8 cellular contexts compared by ENCODE assay signal in the genomic region with DNA sequence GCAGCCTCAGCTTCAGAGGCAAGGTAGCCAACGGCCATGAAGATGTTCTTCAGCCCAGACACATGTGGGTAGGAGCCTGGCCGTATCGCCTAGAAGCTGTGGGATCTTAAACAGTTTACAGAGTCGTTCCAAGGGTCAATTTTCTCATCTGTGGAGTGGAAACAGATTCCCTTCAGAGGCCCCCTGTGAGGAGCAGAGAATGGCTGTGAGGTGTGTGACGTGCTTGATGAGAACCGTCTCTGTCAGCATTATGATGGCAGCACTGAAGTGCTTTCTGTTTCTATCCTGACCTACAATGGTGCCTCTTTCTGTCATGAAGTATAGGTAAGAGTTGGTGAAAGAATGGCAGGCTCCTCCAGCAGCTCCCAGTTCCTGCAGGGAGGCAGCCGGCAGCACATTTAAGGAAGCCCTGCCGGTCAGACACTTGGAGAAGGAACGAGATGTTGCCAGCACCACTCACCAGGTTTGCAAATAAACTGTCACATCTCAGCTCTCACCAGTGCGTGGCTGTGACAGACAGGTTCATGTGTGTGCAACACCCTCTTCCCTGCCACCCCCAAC.
DNase-seq lines count a peak whose midpoint lies in the region; ATAC-seq, FAIRE-seq and TF ChIP-seq lines count a peak whose summit lies in the region.

No MANE protein-coding gene starts in this region.

- no peak overlapping the region for H3K4me3 ChIP-seq in aorta (ENCODE audit: low read length in 2 of 2)

- DNase-seq in activated T-cell treated with anti-CD3 and anti-CD28 coated beads for 4 hours = peak; percentile 26
- DNase-seq in putamen (ENCODE audit: low spot score) = peak; percentile 45
- no peak for DNase-seq in D721Med (ENCODE audit: insufficient read length, low spot score)
- no peak for DNase-seq in aorta
- no peak for DNase-seq in NCI-H1930 (lab: John Stamatoyannopoulos, UW)
- DNase-seq in NCI-H345 treated with DMSO at 0.1 percent for 48 hours (lab: John Stamatoyannopoulos, UW; ENCODE audit: unreplicated experiment) = no peak

- no peaks in the 10 kb centered on the region for H3K4me1 ChIP-seq in aorta (ENCODE audit: control insufficient read depth in 1 of 2, insufficient read depth in 2 of 2, low read length in 2 of 2)

- no peak for FAIRE-seq in D721Med (lab: Jason Lieb, UNC)

- H3K27me3 ChIP-seq in aorta (ENCODE audit: control insufficient read depth in 1 of 2, insufficient read depth in 2 of 2, low read length in 1 of 2) = no peaks in the 10 kb centered on the region

- H3K36me3 ChIP-seq in aorta (ENCODE audit: control insufficient read depth in 1 of 2, insufficient read depth in 2 of 2, low read length in 1 of 2) = no peaks in the 10 kb centered on the region

- no peak overlapping the region for H3K27ac ChIP-seq in aorta (ENCODE audit: low read depth in 1 of 2, low read length in 2 of 2)

- intact Hi-C loops in aorta (cut with DNase I) = no loop called here

- ATAC-seq in GM19397 (IDR thresholded peaks at IDR 0.05; ENCODE audit: unreplicated experiment) (peak; percentile 46), HG03139 (IDR thresholded peaks at IDR 0.05; ENCODE audit: unreplicated experiment) (peak; percentile 29), aorta (ENCODE audit: low FRiP score) (no peak)

- TF ChIP-seq CTCF in D721Med (IDR thresholded peaks at IDR 0.05; ENCODE audit: insufficient read depth, missing control alignments) = no peak

- H3K9me3 ChIP-seq in aorta (ENCODE audit: control insufficient read depth, low read length) = no peaks in the 10 kb centered on the region

- WGBS in aorta, 2 donors = 86 to 91% methylated on average over 10 of the region's 10 CpGs

Comparison
In these comparisons a context has a peak if more than half of its experiments do, and no peak if none do; other contexts are left out.
1. DNase-seq: peak in activated T-cell treated with anti-CD3 and anti-CD28 coated beads for 4 hours (single experiment) and putamen (single experiment); none in D721Med (single experiment), aorta (0 of 2), NCI-H1930 (0 of 2) and NCI-H345 treated with DMSO at 0.1 percent for 48 hours (single experiment).